In genomic region chr18:47226660-47227059, GRCh38 we compare ENCODE assay signal across 21 cellular contexts. TPM values are rescaled to one million over a fixed set of nuclear protein-coding genes. Genes with fewer than 3 reads are reported as not detected.
A peak's percentile ranks its signal among the peaks of the same experiment; 100 is the strongest.
DNase-seq lines count a peak whose midpoint lies in the region; ATAC-seq and TF ChIP-seq lines count a peak whose summit lies in the region.
"Had no signal": no experiment of that assay in that cellular context is flagged by ENCODE, and none has a peak within 500 bp of the region (broad histone marks: within the 10 kb centered on the region; RNA-seq: fewer than 3 reads in every experiment).

No MANE protein-coding gene starts in this region.

- no peaks in the 10 kb centered on the region for H3K9me1 ChIP-seq in IMR-90 (ENCODE audit: insufficient read depth, low read length)

- H4K5ac ChIP-seq in IMR-90 (ENCODE audit: low read depth, low read length) = no peak overlapping the region

- H3K36me3 ChIP-seq in GM23338 (ENCODE audit: insufficient read depth) = no peaks in the 10 kb centered on the region
- no peaks in the 10 kb centered on the region for H3K36me3 ChIP-seq in IMR-90 (ENCODE audit: control insufficient read depth, insufficient read depth, low read length)
- H3K36me3 ChIP-seq in sigmoid colon = no peaks in the 10 kb centered on the region
- H3K36me3 ChIP-seq: BE2C; BLaER1 treated with 17β-estradiol and CSF1 and Interleukin-3, amounts not matched to agents 10 nM and 100 nM had no signal

- in situ Hi-C loops in IMR-90 (cut with MboI; ENCODE audit: low sequenced_read_pairs) = no loop called here

- H3K79me2 ChIP-seq in GM23338 (replicated peaks; ENCODE audit: insufficient read depth) = no peaks in the 10 kb centered on the region

- H3K4me1 ChIP-seq in GM23338 (ENCODE audit: insufficient read depth) (peaks cover 7% of the 10 kb centered on the region), IMR-90 (ENCODE audit: control insufficient read depth, insufficient read depth, low read length) (no peaks in the 10 kb centered on the region), sigmoid colon (no peaks in the 10 kb centered on the region)
- H3K4me1 ChIP-seq: A549, BE2C had no signal

- H3K18ac ChIP-seq in IMR-90 (ENCODE audit: low read depth, low read length) = no peak overlapping the region

- no peak overlapping the region for H4K91ac ChIP-seq in IMR-90 (ENCODE audit: insufficient read depth, low read depth, low read length)

- no peak for TF ChIP-seq EP300 in sigmoid colon (IDR thresholded peaks at IDR 0.05)

- peaks cover 9% of the 10 kb centered on the region; the same call in 2 of the 3 replicates for H3K4me1 Mint-ChIP-seq in GM23338
- no peaks in the 10 kb centered on the region for H3K4me1 Mint-ChIP-seq in T-helper 17 cell
- H3K4me1 Mint-ChIP-seq: CD14-positive monocyte; CD8-positive, alpha-beta memory T cell had no signal

- no peaks in the 10 kb centered on the region for H3K79me1 ChIP-seq in IMR-90 (ENCODE audit: low read depth in 1 of 2, low read length in 2 of 2)

- ATAC-seq in GM23338 = peak; percentile 71
- ATAC-seq in IMR-90 (ENCODE audit: low read depth) = no peak
- no peak for ATAC-seq in T-helper 17 cell
- ATAC-seq: A549 had no signal

- H3K9me3 ChIP-seq in IMR-90 (ENCODE audit: control insufficient read depth, insufficient read depth, low read length) (no peaks in the 10 kb centered on the region), T-helper 17 cell (ENCODE audit: control insufficient read depth, low read length, poor library complexity, severe bottlenecking) (no peaks in the 10 kb centered on the region), sigmoid colon (no peaks in the 10 kb centered on the region)
- H3K9me3 ChIP-seq: A549; BE2C; BLaER1 treated with 17β-estradiol and CSF1 and Interleukin-3, amounts not matched to agents 10 nM and 100 nM had no signal

- H4K20me1 ChIP-seq in GM23338 (replicated peaks; ENCODE audit: insufficient read depth) (no peaks in the 10 kb centered on the region), IMR-90 (ENCODE audit: insufficient read depth, low read length) (no peaks in the 10 kb centered on the region)
- H4K20me1 ChIP-seq: BLaER1 treated with 17β-estradiol and CSF1 and Interleukin-3, amounts not matched to agents 10 nM and 100 nM had no signal

- no peak for TF ChIP-seq POLR2A in IMR-90 (IDR thresholded peaks at IDR 0.05; ENCODE audit: low read depth, low read length)
- no peak for TF ChIP-seq POLR2A in sigmoid colon (IDR thresholded peaks at IDR 0.05)

- H2BK5ac ChIP-seq in IMR-90 (ENCODE audit: low read depth, low read length, poor library complexity, severe bottlenecking) = no peak overlapping the region

- intact Hi-C loops in IMR-90 (cut with micrococcal nuclease) = no loop called here
- intact Hi-C loops in sigmoid colon (cut with DNase I) = no loop called here

- H3K9ac ChIP-seq in IMR-90 (ENCODE audit: low read depth, low read length) = no peak overlapping the region
- H3K9ac ChIP-seq: BLaER1 treated with 17β-estradiol and CSF1 and Interleukin-3, amounts not matched to agents 10 nM and 100 nM had no signal

- no peak overlapping the region for H2BK20ac ChIP-seq in IMR-90 (ENCODE audit: low read depth, low read length)

- H3K23ac ChIP-seq in IMR-90 (ENCODE audit: low read depth, low read length) = no peak overlapping the region

- H3K4me3 ChIP-seq in GM23338 = no peak overlapping the region
- H3K4me3 ChIP-seq in IMR-90 (ENCODE audit: insufficient read depth, low read depth, low read length) = no peak overlapping the region
- H3K4me3 ChIP-seq in sigmoid colon = no peak overlapping the region
- H3K4me3 ChIP-seq: A549; BLaER1 treated with 17β-estradiol and CSF1 and Interleukin-3, amounts not matched to agents 10 nM and 100 nM had no signal

- H3K36me3 Mint-ChIP-seq in GM23338 (ENCODE audit: low read depth) = no peaks in the 10 kb centered on the region
- H3K36me3 Mint-ChIP-seq in T-helper 17 cell (ENCODE audit: low read depth) = peaks cover 7% of the 10 kb centered on the region
- H3K36me3 Mint-ChIP-seq: CD14-positive monocyte; CD8-positive, alpha-beta memory T cell had no signal

- dilution Hi-C loops in IMR-90 (cut with HindIII; ENCODE audit: low sequenced_read_pairs, unreplicated experiment) = no loop called here

- DNase-seq in GM23338 (ENCODE audit: low spot score) (no peak), IMR-90 (no peak), T-helper 17 cell (no peak), GDM1 (lab: John Stamatoyannopoulos, UW) (no peak), sigmoid colon (no peak), HUDEP-2 (lab: John Stamatoyannopoulos, UW; ENCODE audit: unreplicated experiment in 76 of 76) (no peak)
- DNase-seq: 8988T; ACHN; AML-193; BE2C; CD4-positive, alpha-beta T cell; CD8-positive, alpha-beta memory T cell; DMS 273 treated with DMSO at 0.1 percent for 48 hours; DMS79; EL; GF-D8; H7; HCEC 1CT had no signal

- POLR2A ChIA-PET in IMR-90 (lab: Charles Lee; ENCODE audit: unreplicated experiment) = no interaction called here

- no peak overlapping the region for H2AK9ac ChIP-seq in IMR-90 (replicated peaks; ENCODE audit: low read depth, low read length, poor library complexity)

- H3K27me3 Mint-ChIP-seq in GM23338 (ENCODE audit: insufficient read depth, low read depth, poor library complexity) = peaks cover 2% of the 10 kb centered on the region
- H3K27me3 Mint-ChIP-seq in T-helper 17 cell = peaks cover 69% of the 10 kb centered on the region

- CTCF ChIA-PET in IMR-90 (lab: Yijun Ruan, JAX) = no interaction called here

- H4K8ac ChIP-seq in IMR-90 (ENCODE audit: low read depth in 2 of 2, low read length in 2 of 2) = no peak overlapping the region

- no peak for TF ChIP-seq RAD21 in IMR-90 (IDR thresholded peaks at IDR 0.05; ENCODE audit: low read length)

- no peak overlapping the region for H3K4me2 ChIP-seq in GM23338
- no peak overlapping the region for H3K4me2 ChIP-seq in IMR-90 (ENCODE audit: low read depth, low read length)
- H3K4me2 ChIP-seq: A549 had no signal

- H2BK15ac ChIP-seq in IMR-90 (ENCODE audit: low read depth, low read length) = no peak overlapping the region

- no peaks in the 10 kb centered on the region for H3F3A ChIP-seq in GM23338 (replicated peaks; ENCODE audit: low read depth)

- H2BK120ac ChIP-seq in IMR-90 (ENCODE audit: low read depth, low read length) = no peak overlapping the region

- no peaks in the 10 kb centered on the region for H3K9me2 ChIP-seq in GM23338 (ENCODE audit: insufficient read depth)

- H3K4ac ChIP-seq in IMR-90 (ENCODE audit: low read depth, low read length) = no peak overlapping the region

- H3K27ac ChIP-seq in GM23338 (ENCODE audit: low read depth) (no peak overlapping the region), IMR-90 (ENCODE audit: insufficient read depth, low read length) (no peak overlapping the region), sigmoid colon (no peak overlapping the region)
- H3K27ac ChIP-seq: A549; BLaER1 treated with 17β-estradiol and CSF1 and Interleukin-3, amounts not matched to agents 10 nM and 100 nM had no signal

- H2AK5ac ChIP-seq in IMR-90 (ENCODE audit: low read depth, low read length) = no peak overlapping the region

- H3K4me3 Mint-ChIP-seq in GM23338 (no peak overlapping the region), T-helper 17 cell (no peak overlapping the region)
- H3K4me3 Mint-ChIP-seq: CD14-positive monocyte; CD4-positive, alpha-beta T cell; CD8-positive, alpha-beta memory T cell had no signal

- no peaks in the 10 kb centered on the region for H3K9me3 Mint-ChIP-seq in GM23338
- H3K9me3 Mint-ChIP-seq: CD14-positive monocyte; CD4-positive, alpha-beta T cell; CD8-positive, alpha-beta memory T cell had no signal

- TF ChIP-seq CTCF in GM23338 (conservative IDR thresholded peaks at IDR 0.05; ENCODE audit: low read depth in 2 of 2) (no peak), IMR-90 (conservative IDR thresholded peaks at IDR 0.05; ENCODE audit: low read depth, low read length) (no peak), sigmoid colon (IDR thresholded peaks at IDR 0.05) (no peak)

- no peak overlapping the region for H3K56ac ChIP-seq in IMR-90 (ENCODE audit: extremely low read depth, insufficient read depth, low read length)

- H3K14ac ChIP-seq in IMR-90 (replicated peaks; ENCODE audit: low read depth, low read length) = no peak overlapping the region

- no TSS peak for BruUV-seq in IMR-90 (replicated peaks; lab: Mats Ljungman, UMichigan)

- H2AFZ ChIP-seq in GM23338 = peak overlapping the region; percentile 73
- H2AFZ ChIP-seq in IMR-90 (replicated peaks; ENCODE audit: low read length, poor library complexity) = peak overlapping the region; percentile 23

- no peaks in the 10 kb centered on the region for H3K27me3 ChIP-seq in GM23338 (ENCODE audit: insufficient read depth)
- H3K27me3 ChIP-seq in IMR-90 (ENCODE audit: control insufficient read depth, insufficient read depth, low read length) = peaks cover 2% of the 10 kb centered on the region
- peaks cover 0 to 30% (median 12%) of the 10 kb centered on the region in 3 donors for H3K27me3 ChIP-seq in sigmoid colon
- H3K27me3 ChIP-seq: BLaER1 treated with 17β-estradiol and CSF1 and Interleukin-3, amounts not matched to agents 10 nM and 100 nM had no signal

- H3K27ac Mint-ChIP-seq in GM23338 (no peak overlapping the region), T-helper 17 cell (peak overlapping the region; percentile 65)
- H3K27ac Mint-ChIP-seq: CD14-positive monocyte; CD4-positive, alpha-beta T cell had no signal

TF ChIP-seq in GM23338, 12 proteins besides CTCF, POLR2A, EP300 and RAD21 (continues in another document):
- no peak for TF ChIP-seq JUNB (IDR thresholded peaks at IDR 0.05; ENCODE audit: unreplicated experiment)
- no peak for TF ChIP-seq ZNF114 (CRISPR knock-in tag; IDR thresholded peaks at IDR 0.05)

TF ChIP-seq in IMR-90, 13 proteins besides CTCF, POLR2A, EP300 and RAD21 (continues in another document):
- no peak for TF ChIP-seq CEBPB (IDR thresholded peaks at IDR 0.05; ENCODE audit: low read depth, low read length)
- no peak for TF ChIP-seq NFE2L2 (IDR thresholded peaks at IDR 0.05; ENCODE audit: low read depth, low read length)
- no peak for TF ChIP-seq CHD1 (IDR thresholded peaks at IDR 0.05; ENCODE audit: low read depth, low read length)

RNA-seq across cellular contexts. Expression of gene SKOR2, which starts 24.8 kb away (rescaled TPM):
- total RNA-seq in GM23338 (2014; rRNA removed; shearing (Covaris generic)) = 0.42 TPM in 1 of 2 replicates, not detected in the other
- 0.10 TPM in 1 of 2 replicates, not detected in the other for polyA plus RNA-seq in GM23338 (2016; fragmentation: Nextera tagmentation; extraction: Ambion mirVana)
- not detected in 2 replicates for total RNA-seq in IMR-90 (2012; rRNA removed)
- not detected in 2 replicates for polyA plus RNA-seq in IMR-90 (2012; rRNA removed)
- not detected in 2 replicates for polyA plus RNA-seq in IMR-90 (2012; cell fraction: cytosol; rRNA removed)
- polyA plus RNA-seq in IMR-90 (2012; cell fraction: nucleus; rRNA removed; ENCODE audit: low replicate concordance) = not detected in 2 replicates
- total RNA-seq in T-helper 17 cell = not detected
- total RNA-seq in sigmoid colon = not detected
- polyA plus RNA-seq in sigmoid colon = not detected
- total RNA-seq: CD4-positive, alpha-beta T cell; CD8-positive, alpha-beta memory T cell had no signal
- polyA plus RNA-seq: A549; CD14-positive monocyte; CD8-positive, alpha-beta memory T cell had no signal

RNA-seq across cellular contexts. Expression of gene IER3IP1, which starts 50.5 kb away (rescaled TPM):
- total RNA-seq in GM23338 (2014; rRNA removed; shearing (Covaris generic)) = 10.6 and 12.2 TPM in 2 replicates
- polyA plus RNA-seq in GM23338 (2016; fragmentation: Nextera tagmentation; extraction: Ambion mirVana) (24.0 TPM in 2 replicates), IMR-90 (2012; rRNA removed) (10.9 and 11.7 TPM in 2 replicates), sigmoid colon (10 to 100 TPM; 12.6 to 20.4 (median 14.3) TPM)
- total RNA-seq in IMR-90 (2012; rRNA removed) (7.0 and 19.7 TPM in 2 replicates), T-helper 17 cell (1 to 10 TPM; 4.9 to 5.0 TPM), sigmoid colon (10 to 100 TPM in 3 of 4 donors, 1 to 10 TPM in 1; 7.1 to 15.7 (median 11.8) TPM)
- 3.4 and 4.6 TPM in 2 replicates for polyA plus RNA-seq in IMR-90 (2012; cell fraction: cytosol; rRNA removed)
- 0.59 and 4.0 TPM in 2 replicates for polyA plus RNA-seq in IMR-90 (2012; cell fraction: nucleus; rRNA removed; ENCODE audit: low replicate concordance)
